ENCODE assay signal across 8 cellular contexts in genomic region chr1:161766102-161766981, GRCh38. TPM values are rescaled to one million over a fixed set of nuclear protein-coding genes. Genes with fewer than 3 reads are reported as not detected.
DNase-seq lines count a peak whose midpoint lies in the region; ATAC-seq, FAIRE-seq and TF ChIP-seq lines count a peak whose summit lies in the region.

TSS of gene ATF6 (plus strand) at chr1:161766320. CDS start at chr1:161766361, 41 bp downstream.

- H3K36me3 Mint-ChIP-seq in T-helper 17 cell (ENCODE audit: low read depth) = peaks cover 5% of the 10 kb centered on the region

- H3K9me3 ChIP-seq in T-helper 17 cell (ENCODE audit: control insufficient read depth, low read length, poor library complexity, severe bottlenecking) (no peaks in the 10 kb centered on the region), right atrium auricular region (no peaks in the 10 kb centered on the region)

- FAIRE-seq in urothelium cell line (lab: Jason Lieb, UNC) = no peak

- H3K27me3 Mint-ChIP-seq in T-helper 17 cell = no peaks in the 10 kb centered on the region

- TF ChIP-seq CTCF in GM12873 (IDR thresholded peaks at IDR 0.05; ENCODE audit: insufficient read depth, low read depth, low read length, missing control alignments) (peak; percentile 5), right atrium auricular region (IDR thresholded peaks at IDR 0.05) (no peak)

- H3K27ac Mint-ChIP-seq in T-helper 17 cell = peak within 1 kb of the TSS; percentile 99

- no peaks in the 10 kb centered on the region for H3K36me3 ChIP-seq in right atrium auricular region

- H3K4me3 ChIP-seq in right atrium auricular region = peak within 1 kb of the TSS; percentile 78 to 87

- peaks cover 0 to 22% of the 10 kb centered on the region in 2 donors for H3K4me1 ChIP-seq in right atrium auricular region

- peak; percentile 77 for DNase-seq in NCI-H1694 (lab: John Stamatoyannopoulos, UW)
- DNase-seq in T-helper 17 cell = peak; percentile 55 to 63 (median 58)
- peak; percentile 97 for DNase-seq in right atrium auricular region (ENCODE audit: low spot score)
- DNase-seq in pulmonary artery endothelial cell (ENCODE audit: low read depth, low spot score) = peak; percentile 93
- DNase-seq in urothelium cell line (ENCODE audit: low spot score) = peak; percentile 80

- H3K27me3 ChIP-seq in right atrium auricular region = no peaks in the 10 kb centered on the region

- H3K4me3 Mint-ChIP-seq in T-helper 17 cell = peak within 1 kb of the TSS; percentile 99

- ATAC-seq in HG02852 (IDR thresholded peaks at IDR 0.05; ENCODE audit: unreplicated experiment) (peak; percentile 68), T-helper 17 cell (peak; percentile 82)

- H3K27ac ChIP-seq in angular gyrus (ENCODE audit: low read depth, low read length) (peak within 1 kb of the TSS; percentile 35), right atrium auricular region (peak within 1 kb of the TSS; percentile 90 to 97)

- H3K4me1 Mint-ChIP-seq in T-helper 17 cell = peaks cover 32% of the 10 kb centered on the region

RNA-seq across cellular contexts. Expression of gene ATF6, which starts in this region (rescaled TPM):
- total RNA-seq in T-helper 17 cell = 10 to 100 TPM; 17.0 to 18.6 TPM
- total RNA-seq in right atrium auricular region = 10 to 100 TPM; 17.9 to 19.9 TPM
- 51.0 and 54.6 TPM in 2 replicates for total RNA-seq in pulmonary artery endothelial cell

Comparison
In these comparisons a context has a peak if more than half of its experiments do, and no peak if none do; other contexts are left out.
1. Peak in every context shown above with its lines: DNase-seq, ATAC-seq, H3K4me3 ChIP-seq and H3K27ac ChIP-seq.